In genomic region chr2:48001498-48001897, GRCh38 we compare ENCODE assay signal across 19 cellular contexts.
DNase-seq lines count a peak whose midpoint lies in the region; ATAC-seq, FAIRE-seq and TF ChIP-seq lines count a peak whose summit lies in the region.
"Had no signal": no experiment of that assay in that cellular context is flagged by ENCODE, and none has a peak within 500 bp of the region (broad histone marks: within the 10 kb centered on the region; RNA-seq: fewer than 3 reads in every experiment).

No MANE protein-coding gene starts in this region.

- ATAC-seq in left colon: peak; percentile 33
- ATAC-seq: CD8-positive, alpha-beta T cell had no signal

- no peaks in the 10 kb centered on the region for H3F3A ChIP-seq in neural progenitor cell (ENCODE audit: low read depth)

- peak; percentile 60 for FAIRE-seq in TTC549 (lab: Jason Lieb, UNC)
- FAIRE-seq: GM12892, H54 had no signal

- TF ChIP-seq CTCF in neural progenitor cell (IDR thresholded peaks at IDR 0.05): no peak
- no peak for TF ChIP-seq CTCF in progenitor cell of endocrine pancreas (IDR thresholded peaks at IDR 0.05; ENCODE audit: unreplicated experiment)

- H3K9me3 ChIP-seq in neural progenitor cell (ENCODE audit: low read depth): no peaks in the 10 kb centered on the region
- H3K9me3 ChIP-seq: Caco-2, HAP-1 had no signal

- H3K4me1 ChIP-seq in neural progenitor cell: peaks cover 3% of the 10 kb centered on the region
- H3K4me1 ChIP-seq: BLaER1, Caco-2, HAP-1 had no signal

- no peak overlapping the region for H3K27ac ChIP-seq in neural progenitor cell
- H3K27ac ChIP-seq: BLaER1, C4-2B had no signal

- H3K27me3 Mint-ChIP-seq in neural progenitor cell (ENCODE audit: insufficient read depth, low read depth) (no peaks in the 10 kb centered on the region), progenitor cell of endocrine pancreas (no peaks in the 10 kb centered on the region)

- no peak overlapping the region for H3K4me2 ChIP-seq in neural progenitor cell
- H3K4me2 ChIP-seq: BLaER1 had no signal

- no peak overlapping the region for H3K9ac ChIP-seq in neural progenitor cell
- H3K9ac ChIP-seq: BLaER1 had no signal

- H3K4me3 Mint-ChIP-seq in neural progenitor cell: no peak overlapping the region
- H3K4me3 Mint-ChIP-seq in progenitor cell of endocrine pancreas (ENCODE audit: low read depth): no peak overlapping the region
- H3K4me3 Mint-ChIP-seq: B cell; CD4-positive, CD25-positive, alpha-beta regulatory T cell; CD8-positive, alpha-beta T cell; HFFc6 had no signal

- H3K4me1 Mint-ChIP-seq in neural progenitor cell: no peaks in the 10 kb centered on the region
- peaks cover 9% of the 10 kb centered on the region for H3K4me1 Mint-ChIP-seq in progenitor cell of endocrine pancreas (ENCODE audit: low read depth)
- H3K4me1 Mint-ChIP-seq: B cell; CD4-positive, CD25-positive, alpha-beta regulatory T cell had no signal

- DNase-seq in left colon (no peak), neural progenitor cell (ENCODE audit: low spot score) (no peak), progenitor cell of endocrine pancreas (ENCODE audit: low spot score, unreplicated experiment) (no peak), cerebellum (ENCODE audit: low spot score) (no peak)
- DNase-seq in effector CD8-positive, alpha-beta T cell (lab: John Stamatoyannopoulos, UW): no peak
- DNase-seq: Caco-2; CD4-positive, CD25-positive, alpha-beta regulatory T cell; CD8-positive, alpha-beta T cell; DMS153; DND-41; GOT3; HFFc6 had no signal

- H3K27ac Mint-ChIP-seq in neural progenitor cell (no peak overlapping the region), progenitor cell of endocrine pancreas (no peak overlapping the region)
- H3K27ac Mint-ChIP-seq: B cell; CD4-positive, CD25-positive, alpha-beta regulatory T cell; CD8-positive, alpha-beta T cell; HFFc6 had no signal

- no peaks in the 10 kb centered on the region for H4K20me1 ChIP-seq in neural progenitor cell (ENCODE audit: low read depth)
- H4K20me1 ChIP-seq: BLaER1 had no signal

- no peaks in the 10 kb centered on the region for H3K9me3 Mint-ChIP-seq in neural progenitor cell
- no peaks in the 10 kb centered on the region for H3K9me3 Mint-ChIP-seq in progenitor cell of endocrine pancreas (ENCODE audit: low read depth)
- H3K9me3 Mint-ChIP-seq: CD8-positive, alpha-beta T cell; HFFc6 had no signal

- H3K79me2 ChIP-seq in neural progenitor cell (ENCODE audit: low read depth): no peaks in the 10 kb centered on the region

- intact Hi-C loops in left colon (cut with DNase I, micrococcal nuclease): no loop called here

- no peaks in the 10 kb centered on the region for H3K27me3 ChIP-seq in neural progenitor cell
- H3K27me3 ChIP-seq: BLaER1 had no signal

- H3K36me3 ChIP-seq in neural progenitor cell: peaks cover 9% of the 10 kb centered on the region
- H3K36me3 ChIP-seq: BLaER1, HAP-1 had no signal

- H3K36me3 Mint-ChIP-seq in neural progenitor cell (no peaks in the 10 kb centered on the region), progenitor cell of endocrine pancreas (ENCODE audit: insufficient read depth) (no peaks in the 10 kb centered on the region)
- H3K36me3 Mint-ChIP-seq: CD4-positive, CD25-positive, alpha-beta regulatory T cell; CD8-positive, alpha-beta T cell had no signal

- H3K4me3 ChIP-seq in neural progenitor cell: no peak overlapping the region
- H3K4me3 ChIP-seq: BLaER1, HAP-1 had no signal

- H2AFZ ChIP-seq in neural progenitor cell (replicated peaks): peak overlapping the region; percentile 31
